22 cellular contexts compared by ENCODE assay signal in genomic region chr2:121217627-121218026, GRCh38.
"Had no signal": no experiment of that assay in that cellular context is flagged by ENCODE, and none has a peak within 500 bp of the region (broad histone marks: within the 10 kb centered on the region; RNA-seq: fewer than 3 reads in every experiment).

No MANE protein-coding gene starts in this region.

- H3K4me2 ChIP-seq: hepatocyte had no signal

- H3K27me3 Mint-ChIP-seq: memory B cell had no signal

- H3K4me1 ChIP-seq: esophagus muscularis mucosa, gastroesophageal sphincter, heart left ventricle, left lung had no signal

- ATAC-seq: foreskin keratinocyte; gastroesophageal sphincter; heart left ventricle; left cardiac atrium; left lung; left ventricle myocardium superior; naive thymus-derived CD4-positive, alpha-beta T cell had no signal

- H3K4me3 ChIP-seq: coronary artery, dorsolateral prefrontal cortex, esophagus muscularis mucosa, gastroesophageal sphincter, heart left ventricle, hepatocyte, left lung, lung had no signal

- H3K4me3 Mint-ChIP-seq: immature natural killer cell; memory B cell; naive thymus-derived CD4-positive, alpha-beta T cell had no signal

- H3K36me3 Mint-ChIP-seq: immature natural killer cell; naive thymus-derived CD4-positive, alpha-beta T cell had no signal

- H2AFZ ChIP-seq: hepatocyte had no signal

- H3K9me3 ChIP-seq: esophagus muscularis mucosa, gastroesophageal sphincter, heart left ventricle, left lung had no signal

- H3K79me2 ChIP-seq: hepatocyte had no signal

- H3K4me1 Mint-ChIP-seq: immature natural killer cell, memory B cell had no signal

- H3K27ac Mint-ChIP-seq: immature natural killer cell; memory B cell; naive thymus-derived CD4-positive, alpha-beta T cell had no signal

- H3K27me3 ChIP-seq: dorsolateral prefrontal cortex, esophagus muscularis mucosa, foreskin keratinocyte, gastroesophageal sphincter, heart left ventricle, hepatocyte, left lung had no signal

- H3K27ac ChIP-seq: coronary artery, dorsolateral prefrontal cortex, esophagus muscularis mucosa, foreskin keratinocyte, gastroesophageal sphincter, heart left ventricle, hepatocyte, left lung had no signal

- H3K9me3 Mint-ChIP-seq: immature natural killer cell, memory B cell had no signal

- H3K36me3 ChIP-seq: esophagus muscularis mucosa, gastroesophageal sphincter, heart left ventricle, left lung had no signal

- DNase-seq: dermis blood vessel endothelial cell; dorsolateral prefrontal cortex; effector CD4-positive, alpha-beta T cell; effector memory CD4-positive, alpha-beta T cell; foreskin keratinocyte; hypothalamus; immature natural killer cell; islet precursor cell; left cardiac atrium; left ventricle myocardium superior; mammary epithelial cell; mesendoderm; midbrain; naive thymus-derived CD4-positive, alpha-beta T cell had no signal
